In the genomic region with DNA sequence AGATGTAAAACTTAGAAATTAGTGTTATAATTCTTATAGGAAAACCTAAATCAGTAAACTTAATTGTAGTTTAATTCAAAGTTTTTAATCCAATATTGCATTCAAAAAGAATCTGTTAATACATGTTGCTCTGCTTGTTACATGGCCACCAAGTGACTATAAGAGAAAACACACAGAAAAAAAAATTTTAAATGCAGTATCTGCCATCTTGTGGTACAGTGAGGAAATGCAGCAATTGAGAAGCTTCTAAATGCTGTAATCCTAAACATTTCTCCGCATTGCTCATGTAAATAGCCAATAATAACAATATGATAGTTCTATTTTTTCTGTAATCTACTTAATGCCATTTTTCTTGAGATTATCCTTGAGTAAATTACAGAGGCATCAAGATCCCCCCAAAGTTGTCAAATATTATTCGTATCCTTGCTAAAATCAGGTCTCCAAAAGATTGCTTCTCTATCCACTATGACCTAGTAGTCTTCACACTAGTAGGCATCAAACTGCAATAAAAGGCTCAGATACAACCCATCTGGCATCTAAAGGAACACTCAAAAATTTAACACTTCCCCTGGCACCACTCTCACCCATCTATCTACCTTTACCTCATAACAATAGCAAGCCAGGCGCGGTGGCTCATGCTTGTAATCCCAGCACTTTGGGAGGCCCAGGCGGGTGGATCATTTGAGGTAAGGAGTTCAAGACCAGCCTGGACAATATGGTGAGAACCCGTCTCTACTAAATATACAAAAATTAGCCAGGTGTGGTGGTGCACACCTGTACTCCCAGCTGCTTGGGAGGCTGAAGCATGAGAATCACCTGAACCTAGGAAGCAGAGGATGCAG, we compare ENCODE assay signal across 8 cellular contexts. TPM values are rescaled to one million over a fixed set of nuclear protein-coding genes. Genes with fewer than 3 reads are reported as not detected.
DNase-seq lines count a peak whose midpoint lies in the region; ATAC-seq, FAIRE-seq and TF ChIP-seq lines count a peak whose summit lies in the region.

No MANE protein-coding gene starts in this region.

- DNase-seq in EH (ENCODE audit: low read depth) (peak; percentile 72), NCI-H526 treated with DMSO at 0.1 percent for 48 hours (lab: John Stamatoyannopoulos, UW) (peak; percentile 65), K562 (ENCODE audit: extremely low read depth in 1 of 4, low spot score in 3 of 4) (peak; percentile 41 to 69 (median 45)), iris pigment epithelial cell (ENCODE audit: low read depth) (peak; percentile 66), testis (no peak)
- no peak for DNase-seq in NK-92 treated with Interleukin-12 subunit alpha and Interleukin-12 subunit beta, amount 100 ng/mL, for 24 hours (lab: John Stamatoyannopoulos, UW)

- H3K27ac ChIP-seq in K562 (ENCODE audit: extremely low read depth, low read depth, low read length) (no peak overlapping the region), testis (no peak overlapping the region)

- H4K20me1 ChIP-seq in K562 (replicated peaks; ENCODE audit: control insufficient read depth, insufficient read depth, low read length) = no peaks in the 10 kb centered on the region

- H3K4me1 ChIP-seq in K562 (replicated peaks in 1 of 2; ENCODE audit: control insufficient read depth in 2 of 2, insufficient read depth in 2 of 2, low read length in 2 of 2) (no peaks in the 10 kb centered on the region), testis (no peaks in the 10 kb centered on the region)

- in situ Hi-C loops in K562 (cut with MboI) = no loop called here

- peak; percentile 57 for FAIRE-seq in K562 (lab: Jason Lieb, UNC)

- H3K27me3 ChIP-seq in K562 (ENCODE audit: control insufficient read depth in 2 of 2, insufficient read depth in 2 of 2, low read length in 2 of 2) (no peaks in the 10 kb centered on the region), testis (no peaks in the 10 kb centered on the region)

- ATAC-seq in GM21367 (IDR thresholded peaks at IDR 0.05; ENCODE audit: unreplicated experiment) (peak; percentile 91), HG03520 (IDR thresholded peaks at IDR 0.05; ENCODE audit: unreplicated experiment) (peak; percentile 93), K562 (peak; percentile 93)

- 0 out of 2 replicates have a peak, but pooled peaks cover 2% of the 10 kb centered on the region for H3K9me3 ChIP-seq in K562 (replicated peaks; ENCODE audit: control insufficient read depth, insufficient read depth, low read depth, low read length)
- H3K9me3 ChIP-seq in testis = no peaks in the 10 kb centered on the region

- TF ChIP-seq CTCF in K562 (IDR thresholded peaks at IDR 0.05 in 2 of 3, conservative IDR thresholded peaks at IDR 0.05 in 1 of 3; ENCODE audit: insufficient read depth in 2 of 3, low read depth in 1 of 3, low read length in 3 of 3) (peak; percentile 57 to 90 (median 88)), testis (IDR thresholded peaks at IDR 0.05) (peak; percentile 61 to 77 (median 63))

- no peak for TF ChIP-seq EP300 in K562 (IDR thresholded peaks at IDR 0.05; ENCODE audit: low read length)

- H3K79me2 ChIP-seq in K562 (ENCODE audit: control insufficient read depth, insufficient read depth, low read length) = no peaks in the 10 kb centered on the region

- intact Hi-C loops in K562 (cut with micrococcal nuclease) (loop anchor here (1.0 kb wide), 1 partner anchor 1156 kb away; no protein-coding TSS in a partner anchor), testis (cut with DNase I; ENCODE audit: low total_unique reads) (no loop called here)

- no peak for TF ChIP-seq POLR2A in K562 (conservative IDR thresholded peaks at IDR 0.05)
- TF ChIP-seq POLR2A in testis (IDR thresholded peaks at IDR 0.05) = no peak

- H3K9me1 ChIP-seq in K562 (ENCODE audit: control insufficient read depth, insufficient read depth, low read length) = no peaks in the 10 kb centered on the region

- no TSS peak for BruUV-seq in K562 (replicated peaks; lab: Mats Ljungman, UMichigan)

- TF ChIP-seq RAD21 in K562 (CRISPR knock-in tag; conservative IDR thresholded peaks at IDR 0.05 in 1 of 2, IDR thresholded peaks at IDR 0.05 in 1 of 2) = peak; percentile 67 to 82

- H3K36me3 ChIP-seq in K562 (ENCODE audit: control insufficient read depth, insufficient read depth, low read length) (peaks cover 29% of the 10 kb centered on the region), testis (ENCODE audit: low read depth, missing control alignments) (no peaks in the 10 kb centered on the region)

- no peak overlapping the region for H2AFZ ChIP-seq in K562 (ENCODE audit: low read depth, low read length)

- H3K9ac ChIP-seq in K562 (ENCODE audit: insufficient read depth in 1 of 2, low read depth in 2 of 2, low read length in 2 of 2) = no peak overlapping the region

- CTCF ChIA-PET in K562 (lab: Yijun Ruan, JAX; ENCODE audit: low intra/inter-chr PET ratio) = interaction anchor here (0.6 to 1.4 kb wide), 3 partner anchors 380 to 1757 kb away, joined by 5 to 6 read pairs (median 5); no protein-coding TSS in a partner anchor

- WGBS in K562 (ENCODE audit: insufficient coverage, low coverage, missing lambda C conversion rate) = 67% methylated on average over 6 of the region's 6 CpGs
- 83 to 84% methylated on average over 6 of the region's 6 CpGs for WGBS in testis, 2 donors

- POLR2A ChIA-PET in K562 (lab: Yijun Ruan, JAX) = interaction anchor here (0.5 to 1.1 kb wide), 2 partner anchors 22 to 123 kb away, joined by 4 read pairs; no protein-coding TSS in a partner anchor

- no peak overlapping the region for H3K4me2 ChIP-seq in K562 (ENCODE audit: insufficient read depth, low read length)

- no peak overlapping the region for H3K4me3 ChIP-seq in K562
- no peak overlapping the region for H3K4me3 ChIP-seq in testis

TF ChIP-seq in K562, 482 proteins besides CTCF, POLR2A, EP300 and RAD21:
- TF ChIP-seq ZNF184 (CRISPR knock-in tag; IDR thresholded peaks at IDR 0.05) (no peak), IFI16 (CRISPR knock-in tag; IDR thresholded peaks at IDR 0.05) (no peak), ZFPM2 (CRISPR knock-in tag; IDR thresholded peaks at IDR 0.05) (no peak), RBM14 (IDR thresholded peaks at IDR 0.05; ENCODE audit: borderline replicate concordance, insufficient read depth, low read depth, low read length) (no peak), ZNF384 (IDR thresholded peaks at IDR 0.05; ENCODE audit: low read depth, low read length) (0 out of 2 replicates have a peak, but pooled peaks have one; percentile 11), MECOM (CRISPR knock-in tag; IDR thresholded peaks at IDR 0.05) (no peak), HMG20B (CRISPR knock-in tag; IDR thresholded peaks at IDR 0.05) (no peak), FOXK2 (conservative IDR thresholded peaks at IDR 0.05 in 1 of 2, IDR thresholded peaks at IDR 0.05 in 1 of 2; ENCODE audit: low read depth in 2 of 2) (peak; percentile 36 to 37; a peak in 1 of 4 replicates), ZNF76 (CRISPR knock-in tag; IDR thresholded peaks at IDR 0.05; ENCODE audit: borderline replicate concordance) (no peak), RFX7 (CRISPR knock-in tag; IDR thresholded peaks at IDR 0.05) (no peak)
- TF ChIP-seq, protein P1, sequence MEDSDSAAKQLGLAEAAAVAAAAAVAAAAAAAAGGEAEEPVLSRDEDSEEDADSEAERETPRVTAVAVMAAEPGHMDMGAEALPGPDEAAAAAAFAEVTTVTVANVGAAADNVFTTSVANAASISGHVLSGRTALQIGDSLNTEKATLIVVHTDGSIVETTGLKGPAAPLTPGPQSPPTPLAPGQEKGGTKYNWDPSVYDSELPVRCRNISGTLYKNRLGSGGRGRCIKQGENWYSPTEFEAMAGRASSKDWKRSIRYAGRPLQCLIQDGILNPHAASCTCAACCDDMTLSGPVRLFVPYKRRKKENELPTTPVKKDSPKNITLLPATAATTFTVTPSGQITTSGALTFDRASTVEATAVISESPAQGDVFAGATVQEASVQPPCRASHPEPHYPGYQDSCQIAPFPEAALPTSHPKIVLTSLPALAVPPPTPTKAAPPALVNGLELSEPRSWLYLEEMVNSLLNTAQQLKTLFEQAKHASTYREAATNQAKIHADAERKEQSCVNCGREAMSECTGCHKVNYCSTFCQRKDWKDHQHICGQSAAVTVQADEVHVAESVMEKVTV (CRISPR knock-in tag; IDR thresholded peaks at IDR 0.05) = peak; percentile 40; the same call in 1 of the 2 replicates
- TF ChIP-seq, protein P2, sequence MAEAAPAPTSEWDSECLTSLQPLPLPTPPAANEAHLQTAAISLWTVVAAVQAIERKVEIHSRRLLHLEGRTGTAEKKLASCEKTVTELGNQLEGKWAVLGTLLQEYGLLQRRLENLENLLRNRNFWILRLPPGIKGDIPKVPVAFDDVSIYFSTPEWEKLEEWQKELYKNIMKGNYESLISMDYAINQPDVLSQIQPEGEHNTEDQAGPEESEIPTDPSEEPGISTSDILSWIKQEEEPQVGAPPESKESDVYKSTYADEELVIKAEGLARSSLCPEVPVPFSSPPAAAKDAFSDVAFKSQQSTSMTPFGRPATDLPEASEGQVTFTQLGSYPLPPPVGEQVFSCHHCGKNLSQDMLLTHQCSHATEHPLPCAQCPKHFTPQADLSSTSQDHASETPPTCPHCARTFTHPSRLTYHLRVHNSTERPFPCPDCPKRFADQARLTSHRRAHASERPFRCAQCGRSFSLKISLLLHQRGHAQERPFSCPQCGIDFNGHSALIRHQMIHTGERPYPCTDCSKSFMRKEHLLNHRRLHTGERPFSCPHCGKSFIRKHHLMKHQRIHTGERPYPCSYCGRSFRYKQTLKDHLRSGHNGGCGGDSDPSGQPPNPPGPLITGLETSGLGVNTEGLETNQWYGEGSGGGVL (CRISPR knock-in tag; IDR thresholded peaks at IDR 0.05) = no peak

RNA-seq across cellular contexts. Expression of a gene that starts 34.6 kb away (rescaled TPM):
- 38.7 and 143 TPM in 2 replicates for total RNA-seq in K562 (2011; cell fraction: chromatin; rRNA removed; ENCODE audit: low replicate concordance)
- total RNA-seq in K562 (2011; cell fraction: nucleolus; rRNA removed) = 19.2 and 24.3 TPM in 2 replicates
- 54.0 and 89.6 TPM in 2 replicates for total RNA-seq in K562 (2011; cell fraction: nucleoplasm; rRNA removed)
- 75.5 and 85.0 TPM in 2 replicates for total RNA-seq in K562 (2014; rRNA removed)
- 151 and 174 TPM in 2 replicates for total RNA-seq in K562 (2014; rRNA removed; fragmentation: Illumina TruSeq; extraction: Trizol)
- 133 and 134 TPM in 2 replicates for total RNA-seq in K562 (2015; rRNA removed; fragmentation: Illumina TruSeq; extraction: Trizol)
- total RNA-seq in K562 (2021) = 154 and 161 TPM in 2 replicates
- polyA plus RNA-seq in K562 (2011; rRNA removed) = 187 and 277 TPM in 2 replicates
- polyA plus RNA-seq in K562 (2011; cell fraction: cytosol; rRNA removed) = 81.2 and 155 TPM in 2 replicates
- 38.4 and 56.3 TPM in 2 replicates for polyA plus RNA-seq in K562 (2011; cell fraction: nucleus; rRNA removed)
- polyA plus RNA-seq in K562 (2012) = 140 and 196 TPM in 2 replicates
- polyA plus RNA-seq in K562 (2014; fragmentation: Illumina TruSeq; extraction: Trizol) = 185 and 186 TPM in 2 replicates
- 10 to 100 TPM; 67.0 to 80.7 TPM for polyA plus RNA-seq in K562 (2014; fragmentation: Nextera tagmentation; extraction: Ambion mirVana)
- 191 and 209 TPM in 2 replicates for polyA plus RNA-seq in K562 (2014; rRNA removed)
- polyA minus RNA-seq in K562 (2011; rRNA and poly(A)+ RNA removed) = 465 and 492 TPM in 2 replicates
- polyA minus RNA-seq in K562 (2011; cell fraction: cytosol; rRNA and poly(A)+ RNA removed) = 105 and 107 TPM in 2 replicates
- polyA minus RNA-seq in K562 (2011; cell fraction: nucleus; rRNA and poly(A)+ RNA removed) = 37.4 and 54.4 TPM in 2 replicates
- 100 to 1,000 TPM in 1 of 2 donors, 10 to 100 TPM in 1; 99.3 to 146 TPM for total RNA-seq in testis
- polyA plus RNA-seq in testis (ENCODE audit: insufficient read depth, low read depth, low replicate concordance) = 119 TPM

Comparison
In these comparisons a context has a peak if more than half of its experiments do, and no peak if none do; other contexts are left out.
1. DNase-seq: peak in EH (single experiment), NCI-H526 treated with DMSO at 0.1 percent for 48 hours (single experiment), K562 (4 of 4) and iris pigment epithelial cell (single experiment); none in testis (single experiment) and NK-92 treated with Interleukin-12 subunit alpha and Interleukin-12 subunit beta, amount 100 ng/mL, for 24 hours (single experiment).
2. Peak in every context shown above with its lines, with median percentiles within 50 percentile points of each other: ATAC-seq.